8 cellular contexts compared by ENCODE assay signal in genomic region chr20:47353697-47354387, GRCh38. TPM values are rescaled to one million over a fixed set of nuclear protein-coding genes. Genes with fewer than 3 reads are reported as not detected.
DNase-seq lines count a peak whose midpoint lies in the region; ATAC-seq and TF ChIP-seq lines count a peak whose summit lies in the region.

No MANE protein-coding gene starts in this region.

- H3K27me3 ChIP-seq in cardiac muscle cell = no peaks in the 10 kb centered on the region
- H3K27me3 ChIP-seq in thyroid gland = no peaks in the 10 kb centered on the region

- TF ChIP-seq POLR2A in thyroid gland (IDR thresholded peaks at IDR 0.05) = peak in 1 of 2 donors; percentile 12

- H3K4me1 ChIP-seq in cardiac muscle cell (ENCODE audit: low read depth) (peaks cover 95% of the 10 kb centered on the region), thyroid gland (peaks cover 100% of the 10 kb centered on the region in 2 donors)

- DNase-seq in cardiac muscle cell (ENCODE audit: low read depth in 1 of 2, low spot score in 1 of 2) = peak in 1 of 2 donors; percentile 88
- no peak for DNase-seq in left cardiac atrium
- DNase-seq in activated naive CD4-positive, alpha-beta T cell treated with anti-CD3 and anti-CD28 coated beads, Interleukin-2, amount 50 U/mL, for 72 hours (ENCODE audit: low spot score in 2 of 2) = no peak
- peak; percentile 71 for DNase-seq in iris pigment epithelial cell (ENCODE audit: low read depth)
- no peak for DNase-seq in thyroid gland

- no peaks in the 10 kb centered on the region for H3K9me3 Mint-ChIP-seq in activated naive CD4-positive, alpha-beta T cell treated with anti-CD3 and anti-CD28 coated beads, Interleukin-2, amount 50 U/mL, for 72 hours

- WGBS in thyroid gland, 2 donors = 56 to 57% methylated on average over 6 of the region's 6 CpGs

- no peaks in the 10 kb centered on the region for H3K9me3 ChIP-seq in cardiac muscle cell (ENCODE audit: low read depth)
- H3K9me3 ChIP-seq in thyroid gland = no peaks in the 10 kb centered on the region

- H3K36me3 ChIP-seq in cardiac muscle cell = no peaks in the 10 kb centered on the region
- H3K36me3 ChIP-seq in thyroid gland = no peaks in the 10 kb centered on the region

- intact Hi-C loops in left cardiac atrium (cut with DNase I) (no loop called here), thyroid gland (cut with DNase I) (no loop called here)

- H3K36me3 Mint-ChIP-seq in activated naive CD4-positive, alpha-beta T cell treated with anti-CD3 and anti-CD28 coated beads, Interleukin-2, amount 50 U/mL, for 72 hours = peaks cover 27 to 32% of the 10 kb centered on the region in 2 donors

- peak overlapping the region; percentile 98 for H3K27ac ChIP-seq in cardiac muscle cell
- H3K27ac ChIP-seq in thyroid gland = peak overlapping the region; percentile 99 to 100 (median 100)

- ATAC-seq in left cardiac atrium (no peak), HG03025 (IDR thresholded peaks at IDR 0.05; ENCODE audit: low FRiP score, unreplicated experiment) (no peak), HG03139 (IDR thresholded peaks at IDR 0.05; ENCODE audit: unreplicated experiment) (no peak), HG02798 (IDR thresholded peaks at IDR 0.05; ENCODE audit: poor library complexity, unreplicated experiment) (no peak)
- ATAC-seq in activated naive CD4-positive, alpha-beta T cell treated with anti-CD3 and anti-CD28 coated beads, Interleukin-2, amount 50 U/mL, for 72 hours = no peak

- peak overlapping the region; percentile 70 to 99 for H3K27ac Mint-ChIP-seq in activated naive CD4-positive, alpha-beta T cell treated with anti-CD3 and anti-CD28 coated beads, Interleukin-2, amount 50 U/mL, for 72 hours

- TF ChIP-seq CTCF in cardiac muscle cell (IDR thresholded peaks at IDR 0.05; ENCODE audit: low read depth, low read length) (no peak), thyroid gland (IDR thresholded peaks at IDR 0.05) (no peak)

- H3K4me3 ChIP-seq in cardiac muscle cell (peak overlapping the region; percentile 23), thyroid gland (replicated peaks in 1 of 3) (no peak overlapping the region)

RNA-seq across cellular contexts. Expression of gene ZMYND8, which starts 2.7 kb away (rescaled TPM):
- 33.0 and 45.0 TPM in 2 replicates for total RNA-seq in cardiac muscle cell
- 27.5 and 27.6 TPM in 2 replicates for polyA plus RNA-seq in cardiac muscle cell
- total RNA-seq in left cardiac atrium = 10 to 100 TPM; 22.6 to 27.5 TPM
- total RNA-seq in activated naive CD4-positive, alpha-beta T cell treated with anti-CD3 and anti-CD28 coated beads, Interleukin-2, amount 50 U/mL, for 72 hours = 10 to 100 TPM; 35.7 to 46.4 TPM
- total RNA-seq in thyroid gland = 10 to 100 TPM; 29.7 to 42.4 (median 30.9) TPM
